ENCODE assay signal across 2 cellular contexts in the genomic region with DNA sequence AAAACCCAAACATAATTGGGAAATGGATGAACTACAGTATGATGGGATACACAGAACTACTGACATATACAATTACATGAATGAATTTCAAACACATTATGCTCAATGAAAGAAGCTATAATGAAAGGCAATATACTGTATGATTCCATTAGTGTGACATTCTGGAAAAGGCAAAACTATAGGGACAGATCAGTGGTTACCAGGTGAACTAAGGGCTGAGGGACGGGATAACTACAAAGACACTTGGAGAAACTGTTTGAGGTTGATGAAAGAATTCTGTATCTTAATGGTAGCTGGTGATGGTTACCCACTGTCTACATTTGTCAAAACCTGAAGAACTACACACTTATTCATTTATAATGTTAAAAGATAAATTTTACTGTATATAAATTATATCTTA.
TF ChIP-seq lines count a peak whose summit lies in the region.

No MANE protein-coding gene starts in this region.

TF ChIP-seq in HepG2, 621 proteins besides CTCF, POLR2A, EP300 and RAD21 (continues in another document):
- TF ChIP-seq ARNT (IDR thresholded peaks at IDR 0.05) (no peak), MBNL3 (CRISPR knock-in tag; conservative IDR thresholded peaks at IDR 0.05) (no peak), MED1 (CRISPR knock-in tag; IDR thresholded peaks at IDR 0.05) (no peak), KLF6 (CRISPR knock-in tag; IDR thresholded peaks at IDR 0.05) (no peak), ZNF3 (CRISPR knock-in tag; IDR thresholded peaks at IDR 0.05) (no peak), HNF4A (CRISPR knock-in tag; IDR thresholded peaks at IDR 0.05) (no peak), ZNF674 (CRISPR knock-in tag; IDR thresholded peaks at IDR 0.05; ENCODE audit: low read depth) (no peak), FOXA1 (IDR thresholded peaks at IDR 0.05) (no peak), FOXA1 (CRISPR knock-in tag; IDR thresholded peaks at IDR 0.05) (no peak), ZNF251 (CRISPR knock-in tag; IDR thresholded peaks at IDR 0.05) (no peak)
- TF ChIP-seq, protein P1, sequence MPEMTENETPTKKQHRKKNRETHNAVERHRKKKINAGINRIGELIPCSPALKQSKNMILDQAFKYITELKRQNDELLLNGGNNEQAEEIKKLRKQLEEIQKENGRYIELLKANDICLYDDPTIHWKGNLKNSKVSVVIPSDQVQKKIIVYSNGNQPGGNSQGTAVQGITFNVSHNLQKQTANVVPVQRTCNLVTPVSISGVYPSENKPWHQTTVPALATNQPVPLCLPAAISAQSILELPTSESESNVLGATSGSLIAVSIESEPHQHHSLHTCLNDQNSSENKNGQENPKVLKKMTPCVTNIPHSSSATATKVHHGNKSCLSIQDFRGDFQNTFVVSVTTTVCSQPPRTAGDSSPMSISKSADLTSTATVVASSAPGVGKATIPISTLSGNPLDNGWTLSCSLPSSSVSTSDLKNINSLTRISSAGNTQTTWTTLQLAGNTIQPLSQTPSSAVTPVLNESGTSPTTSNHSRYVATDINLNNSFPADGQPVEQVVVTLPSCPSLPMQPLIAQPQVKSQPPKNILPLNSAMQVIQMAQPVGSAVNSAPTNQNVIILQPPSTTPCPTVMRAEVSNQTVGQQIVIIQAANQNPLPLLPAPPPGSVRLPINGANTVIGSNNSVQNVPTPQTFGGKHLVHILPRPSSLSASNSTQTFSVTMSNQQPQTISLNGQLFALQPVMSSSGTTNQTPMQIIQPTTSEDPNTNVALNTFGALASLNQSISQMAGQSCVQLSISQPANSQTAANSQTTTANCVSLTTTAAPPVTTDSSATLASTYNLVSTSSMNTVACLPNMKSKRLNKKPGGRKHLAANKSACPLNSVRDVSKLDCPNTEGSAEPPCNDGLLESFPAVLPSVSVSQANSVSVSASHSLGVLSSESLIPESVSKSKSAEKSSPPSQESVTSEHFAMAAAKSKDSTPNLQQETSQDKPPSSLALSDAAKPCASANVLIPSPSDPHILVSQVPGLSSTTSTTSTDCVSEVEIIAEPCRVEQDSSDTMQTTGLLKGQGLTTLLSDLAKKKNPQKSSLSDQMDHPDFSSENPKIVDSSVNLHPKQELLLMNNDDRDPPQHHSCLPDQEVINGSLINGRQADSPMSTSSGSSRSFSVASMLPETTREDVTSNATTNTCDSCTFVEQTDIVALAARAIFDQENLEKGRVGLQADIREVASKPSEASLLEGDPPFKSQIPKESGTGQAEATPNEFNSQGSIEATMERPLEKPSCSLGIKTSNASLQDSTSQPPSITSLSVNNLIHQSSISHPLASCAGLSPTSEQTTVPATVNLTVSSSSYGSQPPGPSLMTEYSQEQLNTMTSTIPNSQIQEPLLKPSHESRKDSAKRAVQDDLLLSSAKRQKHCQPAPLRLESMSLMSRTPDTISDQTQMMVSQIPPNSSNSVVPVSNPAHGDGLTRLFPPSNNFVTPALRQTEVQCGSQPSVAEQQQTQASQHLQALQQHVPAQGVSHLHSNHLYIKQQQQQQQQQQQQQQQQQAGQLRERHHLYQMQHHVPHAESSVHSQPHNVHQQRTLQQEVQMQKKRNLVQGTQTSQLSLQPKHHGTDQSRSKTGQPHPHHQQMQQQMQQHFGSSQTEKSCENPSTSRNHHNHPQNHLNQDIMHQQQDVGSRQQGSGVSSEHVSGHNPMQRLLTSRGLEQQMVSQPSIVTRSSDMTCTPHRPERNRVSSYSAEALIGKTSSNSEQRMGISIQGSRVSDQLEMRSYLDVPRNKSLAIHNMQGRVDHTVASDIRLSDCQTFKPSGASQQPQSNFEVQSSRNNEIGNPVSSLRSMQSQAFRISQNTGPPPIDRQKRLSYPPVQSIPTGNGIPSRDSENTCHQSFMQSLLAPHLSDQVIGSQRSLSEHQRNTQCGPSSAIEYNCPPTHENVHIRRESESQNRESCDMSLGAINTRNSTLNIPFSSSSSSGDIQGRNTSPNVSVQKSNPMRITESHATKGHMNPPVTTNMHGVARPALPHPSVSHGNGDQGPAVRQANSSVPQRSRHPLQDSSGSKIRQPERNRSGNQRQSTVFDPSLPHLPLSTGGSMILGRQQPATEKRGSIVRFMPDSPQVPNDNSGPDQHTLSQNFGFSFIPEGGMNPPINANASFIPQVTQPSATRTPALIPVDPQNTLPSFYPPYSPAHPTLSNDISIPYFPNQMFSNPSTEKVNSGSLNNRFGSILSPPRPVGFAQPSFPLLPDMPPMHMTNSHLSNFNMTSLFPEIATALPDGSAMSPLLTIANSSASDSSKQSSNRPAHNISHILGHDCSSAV (CRISPR knock-in tag; IDR thresholded peaks at IDR 0.05; ENCODE audit: borderline replicate concordance) = no peak
- TF ChIP-seq, protein P2, sequence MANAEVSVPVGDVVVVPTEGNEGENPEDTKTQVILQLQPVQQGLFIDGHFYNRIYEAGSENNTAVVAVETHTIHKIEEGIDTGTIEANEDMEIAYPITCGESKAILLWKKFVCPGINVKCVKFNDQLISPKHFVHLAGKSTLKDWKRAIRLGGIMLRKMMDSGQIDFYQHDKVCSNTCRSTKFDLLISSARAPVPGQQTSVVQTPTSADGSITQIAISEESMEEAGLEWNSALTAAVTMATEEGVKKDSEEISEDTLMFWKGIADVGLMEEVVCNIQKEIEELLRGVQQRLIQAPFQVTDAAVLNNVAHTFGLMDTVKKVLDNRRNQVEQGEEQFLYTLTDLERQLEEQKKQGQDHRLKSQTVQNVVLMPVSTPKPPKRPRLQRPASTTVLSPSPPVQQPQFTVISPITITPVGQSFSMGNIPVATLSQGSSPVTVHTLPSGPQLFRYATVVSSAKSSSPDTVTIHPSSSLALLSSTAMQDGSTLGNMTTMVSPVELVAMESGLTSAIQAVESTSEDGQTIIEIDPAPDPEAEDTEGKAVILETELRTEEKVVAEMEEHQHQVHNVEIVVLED (CRISPR knock-in tag; IDR thresholded peaks at IDR 0.05; ENCODE audit: borderline replicate concordance) = no peak
- TF ChIP-seq, protein P3, sequence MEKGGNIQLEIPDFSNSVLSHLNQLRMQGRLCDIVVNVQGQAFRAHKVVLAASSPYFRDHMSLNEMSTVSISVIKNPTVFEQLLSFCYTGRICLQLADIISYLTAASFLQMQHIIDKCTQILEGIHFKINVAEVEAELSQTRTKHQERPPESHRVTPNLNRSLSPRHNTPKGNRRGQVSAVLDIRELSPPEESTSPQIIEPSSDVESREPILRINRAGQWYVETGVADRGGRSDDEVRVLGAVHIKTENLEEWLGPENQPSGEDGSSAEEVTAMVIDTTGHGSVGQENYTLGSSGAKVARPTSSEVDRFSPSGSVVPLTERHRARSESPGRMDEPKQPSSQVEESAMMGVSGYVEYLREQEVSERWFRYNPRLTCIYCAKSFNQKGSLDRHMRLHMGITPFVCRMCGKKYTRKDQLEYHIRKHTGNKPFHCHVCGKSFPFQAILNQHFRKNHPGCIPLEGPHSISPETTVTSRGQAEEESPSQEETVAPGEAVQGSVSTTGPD (CRISPR knock-in tag; IDR thresholded peaks at IDR 0.05) = no peak
- TF ChIP-seq, protein P4, sequence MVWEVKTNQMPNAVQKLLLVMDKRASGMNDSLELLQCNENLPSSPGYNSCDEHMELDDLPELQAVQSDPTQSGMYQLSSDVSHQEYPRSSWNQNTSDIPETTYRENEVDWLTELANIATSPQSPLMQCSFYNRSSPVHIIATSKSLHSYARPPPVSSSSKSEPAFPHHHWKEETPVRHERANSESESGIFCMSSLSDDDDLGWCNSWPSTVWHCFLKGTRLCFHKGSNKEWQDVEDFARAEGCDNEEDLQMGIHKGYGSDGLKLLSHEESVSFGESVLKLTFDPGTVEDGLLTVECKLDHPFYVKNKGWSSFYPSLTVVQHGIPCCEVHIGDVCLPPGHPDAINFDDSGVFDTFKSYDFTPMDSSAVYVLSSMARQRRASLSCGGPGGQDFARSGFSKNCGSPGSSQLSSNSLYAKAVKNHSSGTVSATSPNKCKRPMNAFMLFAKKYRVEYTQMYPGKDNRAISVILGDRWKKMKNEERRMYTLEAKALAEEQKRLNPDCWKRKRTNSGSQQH (CRISPR knock-in tag; IDR thresholded peaks at IDR 0.05; ENCODE audit: low read depth) = no peak

TF ChIP-seq in WTC11, 78 proteins besides CTCF, POLR2A, EP300 and RAD21:
- TF ChIP-seq, protein P5, sequence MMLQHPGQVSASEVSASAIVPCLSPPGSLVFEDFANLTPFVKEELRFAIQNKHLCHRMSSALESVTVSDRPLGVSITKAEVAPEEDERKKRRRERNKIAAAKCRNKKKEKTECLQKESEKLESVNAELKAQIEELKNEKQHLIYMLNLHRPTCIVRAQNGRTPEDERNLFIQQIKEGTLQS (CRISPR knock-in tag; conservative IDR thresholded peaks at IDR 0.05) = no peak
- TF ChIP-seq RELA (CRISPR knock-in tag; IDR thresholded peaks at IDR 0.05; ENCODE audit: borderline replicate concordance) (no peak), OVOL2 (CRISPR knock-in tag; IDR thresholded peaks at IDR 0.05; ENCODE audit: borderline replicate concordance) (no peak), SMAD3 (CRISPR knock-in tag; IDR thresholded peaks at IDR 0.05; ENCODE audit: borderline replicate concordance) (no peak), MYBL2 (CRISPR knock-in tag; IDR thresholded peaks at IDR 0.05) (no peak), ESRRA (CRISPR knock-in tag; IDR thresholded peaks at IDR 0.05; ENCODE audit: borderline replicate concordance) (no peak), TCF7 (CRISPR knock-in tag; IDR thresholded peaks at IDR 0.05; ENCODE audit: low read depth) (no peak)
- TF ChIP-seq, protein P6, sequence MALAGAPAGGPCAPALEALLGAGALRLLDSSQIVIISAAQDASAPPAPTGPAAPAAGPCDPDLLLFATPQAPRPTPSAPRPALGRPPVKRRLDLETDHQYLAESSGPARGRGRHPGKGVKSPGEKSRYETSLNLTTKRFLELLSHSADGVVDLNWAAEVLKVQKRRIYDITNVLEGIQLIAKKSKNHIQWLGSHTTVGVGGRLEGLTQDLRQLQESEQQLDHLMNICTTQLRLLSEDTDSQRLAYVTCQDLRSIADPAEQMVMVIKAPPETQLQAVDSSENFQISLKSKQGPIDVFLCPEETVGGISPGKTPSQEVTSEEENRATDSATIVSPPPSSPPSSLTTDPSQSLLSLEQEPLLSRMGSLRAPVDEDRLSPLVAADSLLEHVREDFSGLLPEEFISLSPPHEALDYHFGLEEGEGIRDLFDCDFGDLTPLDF (CRISPR knock-in tag; IDR thresholded peaks at IDR 0.05) = no peak
